1 cellular context compared by ENCODE assay signal in genomic region chr6:111147440-111147839, GRCh38.
TF ChIP-seq lines count a peak whose summit lies in the region.

No MANE protein-coding gene starts in this region.

TF ChIP-seq in K562, 482 proteins besides CTCF, POLR2A, EP300 and RAD21 (continued from another document):
- no peak for TF ChIP-seq ZNF609 (CRISPR knock-in tag; IDR thresholded peaks at IDR 0.05; ENCODE audit: borderline replicate concordance)
- TF ChIP-seq C11orf30 (IDR thresholded peaks at IDR 0.05; ENCODE audit: low read depth) = peak; percentile 46; the same call in 1 of the 2 replicates
- TF ChIP-seq ZNF316 (IDR thresholded peaks at IDR 0.05) = peak; percentile 59
- TF ChIP-seq LEF1 (IDR thresholded peaks at IDR 0.05) = no peak
